In the genomic region with DNA sequence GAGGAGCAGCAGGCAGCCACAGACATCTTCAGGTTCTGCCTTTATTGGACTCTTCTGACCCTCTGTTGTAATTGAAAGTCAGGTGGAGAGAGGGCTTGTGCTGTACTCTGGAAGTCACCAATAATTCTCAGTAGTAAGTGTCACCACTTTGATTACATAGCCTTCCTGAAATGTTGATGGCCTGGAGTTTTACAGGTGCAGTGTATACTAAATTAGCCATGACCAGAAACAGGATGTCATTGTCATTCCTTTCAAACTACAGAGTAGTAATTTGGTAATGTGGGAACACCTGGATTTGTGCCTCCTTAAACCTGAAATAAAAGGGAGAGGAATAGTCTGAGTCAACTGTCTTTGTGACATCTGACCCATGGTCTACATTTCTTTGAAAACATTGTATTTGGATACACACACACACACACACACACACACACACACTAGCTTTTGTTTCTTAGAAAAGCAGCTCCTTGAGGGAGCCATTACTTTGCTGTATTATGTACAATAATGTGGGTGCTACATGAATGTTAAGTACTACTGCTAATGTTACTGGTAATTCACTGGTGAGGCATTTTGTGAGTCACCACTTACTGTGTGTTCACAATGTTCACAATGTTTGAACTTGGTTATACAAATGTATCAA, we compare ENCODE assay signal across 10 cellular contexts. TPM values are rescaled to one million over a fixed set of nuclear protein-coding genes. Genes with fewer than 3 reads are reported as not detected.
DNase-seq lines count a peak whose midpoint lies in the region; ATAC-seq, FAIRE-seq and TF ChIP-seq lines count a peak whose summit lies in the region.
"Had no signal": no experiment of that assay in that cellular context is flagged by ENCODE, and none has a peak within 500 bp of the region (broad histone marks: within the 10 kb centered on the region; RNA-seq: fewer than 3 reads in every experiment).

No MANE protein-coding gene starts in this region.

- H3K4me3 ChIP-seq in A549 (no peak overlapping the region), foreskin fibroblast (ENCODE audit: low read depth in 1 of 2, low read length in 2 of 2) (no peak overlapping the region)
- H3K4me3 ChIP-seq: sigmoid colon had no signal

- POLR2A ChIA-PET in A549 (lab: Yijun Ruan, JAX): interaction anchor here (0.5 to 1.9 kb wide), 3 partner anchors 9 to 149 kb away, joined by 3 to 15 read pairs (median 9); partner anchors contain the start of gene ARL4A

- ATAC-seq in A549 (peak; percentile 74 to 81; a peak in 5 of 6 replicates), HG03521 (IDR thresholded peaks at IDR 0.05; ENCODE audit: unreplicated experiment) (no peak)
- ATAC-seq in activated T-cell treated with anti-CD3 and anti-CD28 coated beads, Interleukin-2, amount 50 U/mL, for 4 hours: no peak
- no peak for ATAC-seq in activated naive CD8-positive, alpha-beta T cell treated with anti-CD3 and anti-CD28 coated beads, Interleukin-2, amount 50 U/mL, for 24 hours

- no peaks in the 10 kb centered on the region for H3K27me3 Mint-ChIP-seq in activated T-cell treated with anti-CD3 and anti-CD28 coated beads, Interleukin-2, amount 50 U/mL, for 4 hours (ENCODE audit: low read depth)
- H3K27me3 Mint-ChIP-seq in activated naive CD8-positive, alpha-beta T cell treated with anti-CD3 and anti-CD28 coated beads, Interleukin-2, amount 50 U/mL, for 24 hours: no peaks in the 10 kb centered on the region

- no peak overlapping the region for H3K27ac Mint-ChIP-seq in activated naive CD8-positive, alpha-beta T cell treated with anti-CD3 and anti-CD28 coated beads, Interleukin-2, amount 50 U/mL, for 24 hours

- H3K27ac ChIP-seq in A549: peak overlapping the region; percentile 76 to 96
- H3K27ac ChIP-seq: sigmoid colon had no signal

- H3K4me1 Mint-ChIP-seq in activated T-cell treated with anti-CD3 and anti-CD28 coated beads, Interleukin-2, amount 50 U/mL, for 4 hours (ENCODE audit: low read depth): no peaks in the 10 kb centered on the region
- peaks cover 4% of the 10 kb centered on the region for H3K4me1 Mint-ChIP-seq in activated naive CD8-positive, alpha-beta T cell treated with anti-CD3 and anti-CD28 coated beads, Interleukin-2, amount 50 U/mL, for 24 hours

- peaks cover 9% of the 10 kb centered on the region; the same call in 1 of the 3 replicates for H3K9me3 ChIP-seq in A549
- H3K9me3 ChIP-seq: sigmoid colon had no signal

- CTCF ChIA-PET in A549 (lab: Yijun Ruan, JAX): interaction anchor here (1.0 to 1.4 kb wide), 2 partner anchors 20 to 411 kb away, joined by 3 to 8 read pairs; no protein-coding TSS in a partner anchor

- no peak for TF ChIP-seq RAD21 in A549 (conservative IDR thresholded peaks at IDR 0.05 in 1 of 2, IDR thresholded peaks at IDR 0.05 in 1 of 2)

- intact Hi-C loops in head of caudate nucleus (cut with DNase I): no loop called here

- no peak for TF ChIP-seq EP300 in A549 (IDR thresholded peaks at IDR 0.05)

- H3K36me3 Mint-ChIP-seq in activated T-cell treated with anti-CD3 and anti-CD28 coated beads, Interleukin-2, amount 50 U/mL, for 4 hours (ENCODE audit: insufficient read depth): peaks cover 3% of the 10 kb centered on the region
- H3K36me3 Mint-ChIP-seq in activated naive CD8-positive, alpha-beta T cell treated with anti-CD3 and anti-CD28 coated beads, Interleukin-2, amount 50 U/mL, for 24 hours (ENCODE audit: low read depth): peaks cover 1% of the 10 kb centered on the region

- FAIRE-seq in A549 (lab: Jason Lieb, UNC): peak; percentile 79

- H3K4me3 Mint-ChIP-seq in activated T-cell treated with anti-CD3 and anti-CD28 coated beads, Interleukin-2, amount 50 U/mL, for 4 hours: no peak overlapping the region
- H3K4me3 Mint-ChIP-seq in activated naive CD8-positive, alpha-beta T cell treated with anti-CD3 and anti-CD28 coated beads, Interleukin-2, amount 50 U/mL, for 24 hours: no peak overlapping the region

- H3K4me2 ChIP-seq in A549: peak overlapping the region; percentile 63

- H3K9me3 Mint-ChIP-seq in activated T-cell treated with anti-CD3 and anti-CD28 coated beads, Interleukin-2, amount 50 U/mL, for 4 hours: no peaks in the 10 kb centered on the region
- H3K9me3 Mint-ChIP-seq in activated naive CD8-positive, alpha-beta T cell treated with anti-CD3 and anti-CD28 coated beads, Interleukin-2, amount 50 U/mL, for 24 hours: no peaks in the 10 kb centered on the region

- TF ChIP-seq POLR2A in A549 (IDR thresholded peaks at IDR 0.05; ENCODE audit: low read length): no peak

- H3K4me1 ChIP-seq in A549: peaks cover 56% of the 10 kb centered on the region

- no peak for TF ChIP-seq CTCF in A549 (IDR thresholded peaks at IDR 0.05)
- TF ChIP-seq CTCF in foreskin fibroblast (IDR thresholded peaks at IDR 0.05; ENCODE audit: low read depth, low read length): no peak

- DNase-seq in A549 (ENCODE audit: low read depth in 1 of 2, low spot score in 1 of 2) (peak in 1 of 2 experiments; percentile 59), M059J (ENCODE audit: low read depth) (peak; percentile 56), RKO (ENCODE audit: low spot score) (peak; percentile 36), foreskin fibroblast (peak; percentile 57 to 71), head of caudate nucleus (no peak)
- no peak for DNase-seq in activated T-cell treated with anti-CD3 and anti-CD28 coated beads, Interleukin-2, amount 50 U/mL, for 4 hours
- DNase-seq in activated naive CD8-positive, alpha-beta T cell treated with anti-CD3 and anti-CD28 coated beads, Interleukin-2, amount 50 U/mL, for 24 hours: no peak
- DNase-seq: NCI-H526 treated with DMSO at 0.1 percent for 48 hours, sigmoid colon had no signal

TF ChIP-seq in A549, 52 proteins besides CTCF, POLR2A, EP300 and RAD21:
- TF ChIP-seq NR3C1 (IDR thresholded peaks at IDR 0.05) (no peak), JUNB (IDR thresholded peaks at IDR 0.05) (peak; percentile 54; the same call in 1 of the 2 replicates), FOSB (CRISPR knock-in tag; IDR thresholded peaks at IDR 0.05) (no peak), FOXS1 (CRISPR knock-in tag; IDR thresholded peaks at IDR 0.05) (no peak), POLR2AphosphoS2 (conservative IDR thresholded peaks at IDR 0.05; ENCODE audit: low read length) (no peak), FOSL2 (IDR thresholded peaks at IDR 0.05) (peak; percentile 52; the same call in 1 of the 2 replicates), FOSL2 (CRISPR knock-in tag; IDR thresholded peaks at IDR 0.05) (peak; percentile 81), HOXB13 (CRISPR knock-in tag; IDR thresholded peaks at IDR 0.05; ENCODE audit: low read depth) (no peak), GATA3 (IDR thresholded peaks at IDR 0.05; ENCODE audit: borderline replicate concordance) (peak; percentile 36; the same call in 1 of the 2 replicates), JUN (IDR thresholded peaks at IDR 0.05) (0 out of 5 replicates have a peak, but pooled peaks of 1 of the 2 experiments have one; percentile 19)
TF ChIP-seq in A549: peak in this region for 4.

RNA-seq across cellular contexts. Expression of gene ARL4A, which starts 19.6 kb away (rescaled TPM):
- polyA plus RNA-seq in A549 (2011; rRNA removed) (58.9 and 76.1 TPM in 2 replicates), A549 (2017; fragmentation: RNase III; extraction: RNeasy Plus Mini Kit Qiagen cat#74134 plus additional on column Dnase treatment) (51.9 to 59.4 TPM (median 53.6 TPM) in 3 replicates)
- polyA plus RNA-seq in A549 (2012; cell fraction: cytosol; rRNA removed): 16.7 and 20.5 TPM in 2 replicates
- 7.5 and 11.4 TPM in 2 replicates for polyA plus RNA-seq in A549 (2012; cell fraction: nucleus; rRNA removed)
- 17.4 and 22.3 TPM in 2 replicates for polyA minus RNA-seq in A549 (2011; rRNA and poly(A)+ RNA removed)
- 31.7 and 44.5 TPM in 2 replicates for total RNA-seq in M059J (2014; rRNA removed; shearing (Covaris generic))
- total RNA-seq in activated T-cell treated with anti-CD3 and anti-CD28 coated beads, Interleukin-2, amount 50 U/mL, for 4 hours: 10 to 100 TPM; 10.9 to 14.5 (median 11.8) TPM

Comparison
In these comparisons a context has a peak if more than half of its experiments do, and no peak if none do; other contexts are left out.
1. ATAC-seq: peak in A549 (2 of 2); none in activated T-cell treated with anti-CD3 and anti-CD28 coated beads, Interleukin-2, amount 50 U/mL, for 4 hours (0 of 2), HG03521 (single experiment) and activated naive CD8-positive, alpha-beta T cell treated with anti-CD3 and anti-CD28 coated beads, Interleukin-2, amount 50 U/mL, for 24 hours (single experiment).
2. DNase-seq: peak in M059J (single experiment), RKO (single experiment) and foreskin fibroblast (2 of 2); none in activated T-cell treated with anti-CD3 and anti-CD28 coated beads, Interleukin-2, amount 50 U/mL, for 4 hours (single experiment), head of caudate nucleus (0 of 42) and activated naive CD8-positive, alpha-beta T cell treated with anti-CD3 and anti-CD28 coated beads, Interleukin-2, amount 50 U/mL, for 24 hours (single experiment).